Comparison of ENCODE assay signal across 23 cellular contexts in genomic region chr7:3243256-3243655, GRCh38. TPM values are rescaled to one million over a fixed set of nuclear protein-coding genes. Genes with fewer than 3 reads are reported as not detected.
A peak's percentile ranks its signal among the peaks of the same experiment; 100 is the strongest.
DNase-seq lines count a peak whose midpoint lies in the region; TF ChIP-seq lines count a peak whose summit lies in the region.
"Had no signal": no experiment of that assay in that cellular context is flagged by ENCODE, and none has a peak within 500 bp of the region (broad histone marks: within the 10 kb centered on the region; RNA-seq: fewer than 3 reads in every experiment).

No MANE protein-coding gene starts in this region.

- DNase-seq in NCI-H748 (lab: John Stamatoyannopoulos, UW; ENCODE audit: unreplicated experiment) = peak; percentile 66
- no peak for DNase-seq in NCI-H748 treated with DMSO at 0.1 percent for 48 hours (lab: John Stamatoyannopoulos, UW)
- peak; percentile 83 for DNase-seq in SW480 (ENCODE audit: low spot score)
- DNase-seq in hepatocyte (ENCODE audit: low spot score) = no peak
- peak in 1 of 2 donors; percentile 71 for DNase-seq in tibial artery
- DNase-seq in DMS79 treated with DMSO at 0.1 percent for 48 hours (lab: John Stamatoyannopoulos, UW) = no peak
- DNase-seq in AG08395 (ENCODE audit: low spot score) = no peak
- DNase-seq in A172 (ENCODE audit: low spot score) = no peak
- DNase-seq: activated CD4-positive, alpha-beta memory T cell treated with anti-CD3 and anti-CD28 coated beads for 36 hours; activated CD4-positive, CD25-positive, alpha-beta regulatory T cell; activated effector memory CD4-positive, alpha-beta T cell treated with Interleukin-2 at 50 U/mL for 16 hours; activated naive CD8-positive, alpha-beta T cell treated with anti-CD3 and anti-CD28 coated beads, Interleukin-2, amount 10 ng/mL, durations not matched to agents 7 days and 5 days; brain microvascular endothelial cell; GF-D8; head of caudate nucleus; naive thymus-derived CD8-positive, alpha-beta T cell; NCI-H1092 treated with DMSO at 0.1 percent for 48 hours; NCI-H2081 treated with DMSO at 0.1 percent for 48 hours; NCI-H446 treated with DMSO at 0.1 percent for 48 hours; right lobe of liver had no signal

- H3K4me2 ChIP-seq in hepatocyte = peak overlapping the region; percentile 15
- H3K4me2 ChIP-seq: BLaER1 had no signal

- TF ChIP-seq CTCF in hepatocyte (IDR thresholded peaks at IDR 0.05; ENCODE audit: poor library complexity) (no peak), tibial artery (IDR thresholded peaks at IDR 0.05) (no peak)

- H3K79me2 ChIP-seq in hepatocyte = no peaks in the 10 kb centered on the region
- H3K79me2 ChIP-seq: parathyroid adenoma had no signal

- 73% methylated on average over 5 of the region's 5 CpGs for WGBS in hepatocyte (ENCODE audit: low lambda C conversion rate, missing lambda C conversion rate)

- no peaks in the 10 kb centered on the region for H3K9me2 ChIP-seq in hepatocyte (replicated peaks; ENCODE audit: insufficient read depth)

- no peak overlapping the region for H2AFZ ChIP-seq in hepatocyte
- H2AFZ ChIP-seq: parathyroid adenoma had no signal

- H4K20me1 ChIP-seq in hepatocyte (ENCODE audit: insufficient read depth, poor library complexity, severe bottlenecking) = no peaks in the 10 kb centered on the region
- H4K20me1 ChIP-seq: BLaER1 had no signal

- no peaks in the 10 kb centered on the region for H3K27me3 ChIP-seq in hepatocyte
- no peaks in the 10 kb centered on the region for H3K27me3 ChIP-seq in tibial artery
- H3K27me3 ChIP-seq: BLaER1, brain microvascular endothelial cell, right lobe of liver had no signal

- no peaks in the 10 kb centered on the region for H3K36me3 ChIP-seq in hepatocyte (replicated peaks; ENCODE audit: insufficient read depth, low read depth)
- H3K36me3 ChIP-seq in tibial artery = no peaks in the 10 kb centered on the region
- H3K36me3 ChIP-seq: BLaER1, brain microvascular endothelial cell, right lobe of liver had no signal

- no peak overlapping the region for H3K4me3 ChIP-seq in hepatocyte
- H3K4me3 ChIP-seq in tibial artery = no peak overlapping the region
- H3K4me3 ChIP-seq: BLaER1, right lobe of liver had no signal

- intact Hi-C loops in tibial artery (cut with DNase I; ENCODE audit: low total_unique reads) = no loop called here

- H3K27ac ChIP-seq in hepatocyte (no peak overlapping the region), tibial artery (peak overlapping the region; percentile 71 to 80)
- H3K27ac ChIP-seq: BLaER1, brain microvascular endothelial cell, parathyroid adenoma, right lobe of liver, RWPE1 had no signal

- H3K9me3 ChIP-seq in hepatocyte (ENCODE audit: low read depth) (no peaks in the 10 kb centered on the region), tibial artery (peaks cover 0 to 5% (median 0%) of the 10 kb centered on the region in 3 donors)
- H3K9me3 ChIP-seq: right lobe of liver had no signal

- peaks cover 9% of the 10 kb centered on the region for H3K4me1 ChIP-seq in hepatocyte (ENCODE audit: insufficient read depth)
- H3K4me1 ChIP-seq in tibial artery = peaks cover 0 to 37% (median 16%) of the 10 kb centered on the region in 4 donors
- H3K4me1 ChIP-seq: parathyroid adenoma, right lobe of liver had no signal

RNA-seq across cellular contexts. Expression of gene SDK1, which starts 57.8 kb away (rescaled TPM):
- 7.4 and 10.0 TPM in 2 replicates for total RNA-seq in hepatocyte
- 4.3 and 6.2 TPM in 2 replicates for polyA plus RNA-seq in hepatocyte
- total RNA-seq in A172 (2014; rRNA removed; shearing (Covaris generic)) = 1.8 and 2.5 TPM in 2 replicates

Comparison
In these comparisons a context has a peak if more than half of its experiments do, and no peak if none do; other contexts are left out.
1. DNase-seq: peak in NCI-H748 (single experiment) and SW480 (single experiment); none in NCI-H748 treated with DMSO at 0.1 percent for 48 hours (single experiment), hepatocyte (single experiment), DMS79 treated with DMSO at 0.1 percent for 48 hours (single experiment), AG08395 (single experiment) and A172 (single experiment).